9 cellular contexts compared by ENCODE assay signal in genomic region chr6:154356690-154357089, GRCh38. TPM values are rescaled to one million over a fixed set of nuclear protein-coding genes. Genes with fewer than 3 reads are reported as not detected.
DNase-seq lines count a peak whose midpoint lies in the region; ATAC-seq and TF ChIP-seq lines count a peak whose summit lies in the region.
"Had no signal": no experiment of that assay in that cellular context is flagged by ENCODE, and none has a peak within 500 bp of the region (broad histone marks: within the 10 kb centered on the region; RNA-seq: fewer than 3 reads in every experiment).

Gene IPCEF1, minus strand, starts transcription at chr6:154356803. Its CDS starts 90,856 bp downstream, at chr6:154265947.

- no peak within 1 kb of the TSS for H3K4me3 Mint-ChIP-seq in CD8-positive, alpha-beta memory T cell
- H3K4me3 Mint-ChIP-seq in T-cell = no peak within 1 kb of the TSS
- H3K4me3 Mint-ChIP-seq: activated naive CD8-positive, alpha-beta T cell had no signal

- CTCF ChIA-PET in CD8-positive, alpha-beta memory T cell (lab: Charles Lee) = no interaction called here
- CTCF ChIA-PET in T-cell (lab: Charles Lee) = no interaction called here

- peaks cover 10% of the 10 kb centered on the region for H3K4me1 ChIP-seq in CD8-positive, alpha-beta memory T cell (ENCODE audit: insufficient read depth, low read length)
- H3K4me1 ChIP-seq in lower lobe of right lung = peaks cover 28% of the 10 kb centered on the region

- H3K27ac Mint-ChIP-seq in CD8-positive, alpha-beta memory T cell = no peak within 1 kb of the TSS
- peak within 1 kb of the TSS in 1 of 2 donors; percentile 49 for H3K27ac Mint-ChIP-seq in T-cell
- H3K27ac Mint-ChIP-seq: activated naive CD8-positive, alpha-beta T cell had no signal

- no peak for TF ChIP-seq CTCF in lower lobe of right lung (IDR thresholded peaks at IDR 0.05)
- no peak for TF ChIP-seq CTCF in GM20000 (IDR thresholded peaks at IDR 0.05; ENCODE audit: extremely low read depth, missing control alignments)

- no peaks in the 10 kb centered on the region for H3K27me3 ChIP-seq in CD8-positive, alpha-beta memory T cell (ENCODE audit: insufficient read depth, low read length, poor library complexity, severe bottlenecking)
- no peaks in the 10 kb centered on the region for H3K27me3 ChIP-seq in lower lobe of right lung (ENCODE audit: low read depth)

- intact Hi-C loops in lower lobe of right lung (cut with DNase I) = no loop called here

- peaks cover 3 to 14% (median 11%) of the 10 kb centered on the region in 3 donors for H3K4me1 Mint-ChIP-seq in CD8-positive, alpha-beta memory T cell
- H3K4me1 Mint-ChIP-seq in T-cell = peaks cover 29 to 36% (median 29%) of the 10 kb centered on the region in 3 donors

- POLR2A ChIA-PET in CD8-positive, alpha-beta memory T cell (lab: Charles Lee) = no interaction called here
- POLR2A ChIA-PET in T-cell (lab: Charles Lee) = no interaction called here

- no peak for DNase-seq in CD8-positive, alpha-beta memory T cell
- DNase-seq in T-cell (no peak), lower lobe of right lung (no peak), GM20000 (ENCODE audit: low spot score) (no peak), NCI-H748 treated with DMSO at 0.1 percent for 48 hours (lab: John Stamatoyannopoulos, UW) (no peak), DMS 273 treated with DMSO at 0.1 percent for 48 hours (lab: John Stamatoyannopoulos, UW) (no peak), NCI-H82 treated with DMSO at 0.1 percent for 48 hours (lab: John Stamatoyannopoulos, UW; ENCODE audit: unreplicated experiment) (no peak)

- H3K4me3 ChIP-seq in CD8-positive, alpha-beta memory T cell (ENCODE audit: low read length) = no peak within 1 kb of the TSS
- H3K4me3 ChIP-seq in lower lobe of right lung = no peak within 1 kb of the TSS

- peaks cover 15 to 38% of the 10 kb centered on the region in 2 donors for H3K27me3 Mint-ChIP-seq in CD8-positive, alpha-beta memory T cell
- H3K27me3 Mint-ChIP-seq in T-cell = peaks cover 0 to 3% of the 10 kb centered on the region in 2 donors

- H3K9me3 Mint-ChIP-seq in CD8-positive, alpha-beta memory T cell = no peaks in the 10 kb centered on the region
- no peaks in the 10 kb centered on the region for H3K9me3 Mint-ChIP-seq in T-cell

- no peaks in the 10 kb centered on the region for H3K36me3 ChIP-seq in CD8-positive, alpha-beta memory T cell (ENCODE audit: insufficient read depth, low read length)
- H3K36me3 ChIP-seq in lower lobe of right lung = no peaks in the 10 kb centered on the region

- no peaks in the 10 kb centered on the region for H3K9me3 ChIP-seq in CD8-positive, alpha-beta memory T cell (ENCODE audit: low read length)
- no peaks in the 10 kb centered on the region for H3K9me3 ChIP-seq in lower lobe of right lung

- peaks cover 0 to 5% (median 0%) of the 10 kb centered on the region in 3 donors for H3K36me3 Mint-ChIP-seq in CD8-positive, alpha-beta memory T cell
- no peaks in the 10 kb centered on the region for H3K36me3 Mint-ChIP-seq in T-cell

- H3K27ac ChIP-seq in CD8-positive, alpha-beta memory T cell (ENCODE audit: low read depth, low read length) = no peak within 1 kb of the TSS
- no peak within 1 kb of the TSS for H3K27ac ChIP-seq in lower lobe of right lung

- ATAC-seq in HG02588 (IDR thresholded peaks at IDR 0.05; ENCODE audit: unreplicated experiment) = peak; percentile 28
- no peak for ATAC-seq in T-cell (replicated peaks in 1 of 4)
- peak; percentile 55 to 71 for ATAC-seq in lower lobe of right lung

RNA-seq across cellular contexts. Expression of gene IPCEF1, which starts in this region (rescaled TPM):
- 10 to 100 TPM; 17.7 to 19.2 TPM for total RNA-seq in CD8-positive, alpha-beta memory T cell
- polyA plus RNA-seq in CD8-positive, alpha-beta memory T cell = 57.8 TPM
- total RNA-seq in T-cell (100 to 1,000 TPM in 1 of 5 donors, 10 to 100 TPM in 4; 57.6 to 132 (median 69.4) TPM), lower lobe of right lung (7.9 TPM)

Comparison
In these comparisons a context has a peak if more than half of its experiments do, and no peak if none do; other contexts are left out.
1. ATAC-seq: peak in HG02588 (single experiment) and lower lobe of right lung (2 of 2); none in T-cell (0 of 4).